Comparison of ENCODE assay signal across 18 cellular contexts in genomic region chr3:63048365-63048764, GRCh38.
"Had no signal": no experiment of that assay in that cellular context is flagged by ENCODE, and none has a peak within 500 bp of the region (broad histone marks: within the 10 kb centered on the region; RNA-seq: fewer than 3 reads in every experiment).

No MANE protein-coding gene starts in this region.

- H3K36me3 Mint-ChIP-seq: activated CD4-positive, alpha-beta memory T cell treated with anti-CD3 and anti-CD28 coated beads for 36 hours; natural killer cell had no signal

- H3K27ac Mint-ChIP-seq: activated CD4-positive, alpha-beta memory T cell treated with anti-CD3 and anti-CD28 coated beads for 36 hours; dendritic cell treated with granulocyte-macrophage colony-stimulating factor and Interleukin-4, amounts not matched to agents 40 ng/mL and 50 ng/mL, for 4 days; natural killer cell; stimulated activated memory B cell treated with anti-CD40 and anti-IgM and Interleukin-4, amounts not matched to agents 10 μg/mL and 1 μg/mL and 100 μg/mL, for 72 hours; T-helper 2 cell treated with Interferon-gamma antibody and Interleukin-4, amounts not matched to agents 5 μg/mL and 100 μg/mL, for 36 hours had no signal

- H3K27me3 Mint-ChIP-seq: activated CD4-positive, alpha-beta memory T cell treated with anti-CD3 and anti-CD28 coated beads for 36 hours; dendritic cell treated with granulocyte-macrophage colony-stimulating factor and Interleukin-4, amounts not matched to agents 40 ng/mL and 50 ng/mL, for 4 days; stimulated activated memory B cell treated with anti-CD40 and anti-IgM and Interleukin-4, amounts not matched to agents 10 μg/mL and 1 μg/mL and 100 μg/mL, for 72 hours had no signal

- H3K4me1 Mint-ChIP-seq: natural killer cell had no signal

- H3K4me3 ChIP-seq: lower lobe of right lung, ovary, psoas muscle, upper lobe of right lung had no signal

- ATAC-seq: foreskin keratinocyte; natural killer cell; psoas muscle; right cardiac atrium; stimulated activated memory B cell treated with anti-CD40 and anti-IgM and Interleukin-4, amounts not matched to agents 10 μg/mL and 1 μg/mL and 100 μg/mL, for 72 hours; upper lobe of right lung had no signal

- H3K4me3 Mint-ChIP-seq: activated CD4-positive, alpha-beta memory T cell treated with anti-CD3 and anti-CD28 coated beads for 36 hours; dendritic cell treated with granulocyte-macrophage colony-stimulating factor and Interleukin-4, amounts not matched to agents 40 ng/mL and 50 ng/mL, for 4 days; natural killer cell; stimulated activated memory B cell treated with anti-CD40 and anti-IgM and Interleukin-4, amounts not matched to agents 10 μg/mL and 1 μg/mL and 100 μg/mL, for 72 hours; T-helper 2 cell treated with Interferon-gamma antibody and Interleukin-4, amounts not matched to agents 5 μg/mL and 100 μg/mL, for 36 hours had no signal

- DNase-seq: activated CD4-positive, alpha-beta memory T cell treated with anti-CD3 and anti-CD28 coated beads for 36 hours; activated naive CD4-positive, alpha-beta T cell treated with Interleukin-2 at 50 U/mL for 16 hours; brain microvascular endothelial cell; cerebellar nuclear complex; effector memory CD4-positive, alpha-beta T cell; foreskin keratinocyte; hypothalamus; lower lobe of right lung; natural killer cell; ovary; right cardiac atrium; small intestine; stimulated activated CD4-positive, alpha-beta T cell treated with anti-CD3 and anti-CD28 coated beads, Interleukin-4, amount 100 ng/mL, for 24 hours; upper lobe of right lung had no signal
